ENCODE assay signal across 11 cellular contexts in genomic region chr2:236875906-236876505, GRCh38.
A peak's percentile ranks its signal among the peaks of the same experiment; 100 is the strongest.
DNase-seq lines count a peak whose midpoint lies in the region; ATAC-seq, FAIRE-seq and TF ChIP-seq lines count a peak whose summit lies in the region.
"Had no signal": no experiment of that assay in that cellular context is flagged by ENCODE, and none has a peak within 500 bp of the region (broad histone marks: within the 10 kb centered on the region; RNA-seq: fewer than 3 reads in every experiment).

No MANE protein-coding gene starts in this region.

- H3K4me3 Mint-ChIP-seq in WTC11 (no peak overlapping the region), chondrocyte (ENCODE audit: unreplicated experiment) (no peak overlapping the region)
- no peak overlapping the region for H3K4me3 Mint-ChIP-seq in stimulated activated effector memory CD8-positive, alpha-beta T cell treated with anti-CD3 and anti-CD28 coated beads, Interleukin-12 subunit alpha, Interleukin-12 subunit beta, amount 100 ng/mL, for 72 hours
- H3K4me3 Mint-ChIP-seq: memory B cell had no signal

- TF ChIP-seq CTCF in WTC11 (IDR thresholded peaks at IDR 0.05) (no peak), kidney (IDR thresholded peaks at IDR 0.05; ENCODE audit: borderline replicate concordance, extremely low read depth, insufficient read depth) (no peak), chondrocyte (IDR thresholded peaks at IDR 0.05) (no peak)

- no peak overlapping the region for H3K9ac ChIP-seq in kidney (ENCODE audit: low read length in 2 of 2)

- peak; percentile 5 for DNase-seq in NCI-H460 (ENCODE audit: extremely low read depth, low read depth)
- DNase-seq in WTC11 (ENCODE audit: low spot score): no peak
- DNase-seq in kidney: peak; percentile 79
- DNase-seq in stimulated activated effector memory CD8-positive, alpha-beta T cell treated with anti-CD3 and anti-CD28 coated beads, Interleukin-12 subunit alpha, Interleukin-12 subunit beta, amount 100 ng/mL, for 72 hours (ENCODE audit: low spot score in 2 of 2): peak in 1 of 2 donors; percentile 29
- no peak for DNase-seq in chondrocyte (ENCODE audit: low spot score)
- DNase-seq in activated CD8-positive, alpha-beta memory T cell treated with anti-CD3 and anti-CD28 coated beads, Interleukin-2, amount 50 U/mL, for 48 hours: no peak
- DNase-seq: brain microvascular endothelial cell had no signal

- ATAC-seq in WTC11: peak; percentile 18; the same call in 1 of the 2 replicates
- ATAC-seq in stimulated activated effector memory CD8-positive, alpha-beta T cell treated with anti-CD3 and anti-CD28 coated beads, Interleukin-12 subunit alpha, Interleukin-12 subunit beta, amount 100 ng/mL, for 72 hours: peak; percentile 40
- no peak for ATAC-seq in GM18505 (IDR thresholded peaks at IDR 0.05; ENCODE audit: unreplicated experiment)

- no peaks in the 10 kb centered on the region for H3K36me3 ChIP-seq in kidney (ENCODE audit: control insufficient read depth in 1 of 2, insufficient read depth in 2 of 2, low read length in 2 of 2)
- H3K36me3 ChIP-seq: brain microvascular endothelial cell had no signal

- no peak overlapping the region for H3K4me3 ChIP-seq in kidney (ENCODE audit: low read length in 2 of 2)

- CTCF ChIA-PET in WTC11 (lab: Charles Lee): interaction anchor here (0.5 kb wide), 1 partner anchor 225 kb away, joined by 3 read pairs; no protein-coding TSS in a partner anchor

- H3K36me3 Mint-ChIP-seq in WTC11 (no peaks in the 10 kb centered on the region), chondrocyte (ENCODE audit: low read depth) (no peaks in the 10 kb centered on the region)
- no peaks in the 10 kb centered on the region for H3K36me3 Mint-ChIP-seq in stimulated activated effector memory CD8-positive, alpha-beta T cell treated with anti-CD3 and anti-CD28 coated beads, Interleukin-12 subunit alpha, Interleukin-12 subunit beta, amount 100 ng/mL, for 72 hours
- H3K36me3 Mint-ChIP-seq: memory B cell had no signal

- H3K27me3 Mint-ChIP-seq in WTC11 (ENCODE audit: low read depth) (peaks cover 8% of the 10 kb centered on the region), chondrocyte (ENCODE audit: low read depth) (no peaks in the 10 kb centered on the region)

- H3K27ac Mint-ChIP-seq in WTC11 (no peak overlapping the region), chondrocyte (ENCODE audit: unreplicated experiment) (no peak overlapping the region)
- no peak overlapping the region for H3K27ac Mint-ChIP-seq in stimulated activated effector memory CD8-positive, alpha-beta T cell treated with anti-CD3 and anti-CD28 coated beads, Interleukin-12 subunit alpha, Interleukin-12 subunit beta, amount 100 ng/mL, for 72 hours
- H3K27ac Mint-ChIP-seq: memory B cell had no signal

- intact Hi-C loops in kidney (cut with DNase I): no loop called here

- H3K4me1 Mint-ChIP-seq in WTC11: peaks cover 12% of the 10 kb centered on the region
- peaks cover 11% of the 10 kb centered on the region for H3K4me1 Mint-ChIP-seq in stimulated activated effector memory CD8-positive, alpha-beta T cell treated with anti-CD3 and anti-CD28 coated beads, Interleukin-12 subunit alpha, Interleukin-12 subunit beta, amount 100 ng/mL, for 72 hours
- H3K4me1 Mint-ChIP-seq in chondrocyte (ENCODE audit: low read depth): peaks cover 35% of the 10 kb centered on the region

- POLR2A ChIA-PET in WTC11 (lab: Charles Lee): no interaction called here

- no peak for TF ChIP-seq POLR2A in GM18505 (IDR thresholded peaks at IDR 0.05; ENCODE audit: borderline replicate concordance, extremely low read depth, insufficient read depth, insufficient read length)

- peaks cover 2% of the 10 kb centered on the region for H3K9me3 Mint-ChIP-seq in WTC11
- H3K9me3 Mint-ChIP-seq in stimulated activated effector memory CD8-positive, alpha-beta T cell treated with anti-CD3 and anti-CD28 coated beads, Interleukin-12 subunit alpha, Interleukin-12 subunit beta, amount 100 ng/mL, for 72 hours: no peaks in the 10 kb centered on the region
- H3K9me3 Mint-ChIP-seq in chondrocyte (ENCODE audit: low read depth): no peaks in the 10 kb centered on the region
- H3K9me3 Mint-ChIP-seq: memory B cell had no signal

- no peaks in the 10 kb centered on the region for H3K9me3 ChIP-seq in kidney (ENCODE audit: control insufficient read depth in 1 of 2, low read length in 2 of 2)

- H3K4me1 ChIP-seq in kidney (ENCODE audit: control insufficient read depth in 1 of 2, insufficient read depth in 1 of 2, low read depth in 1 of 2, low read length in 2 of 2): no peaks in the 10 kb centered on the region

- no peak overlapping the region for H3K27ac ChIP-seq in kidney (ENCODE audit: low read depth in 2 of 2, low read length in 2 of 2)
- H3K27ac ChIP-seq: brain microvascular endothelial cell had no signal

- FAIRE-seq in kidney (lab: Jason Lieb, UNC): no peak
- FAIRE-seq: GM12892, TTC549 had no signal

TF ChIP-seq in WTC11, 78 proteins besides CTCF, POLR2A, EP300 and RAD21 (continues in another document):
- no peak for TF ChIP-seq E2F5 (CRISPR knock-in tag; IDR thresholded peaks at IDR 0.05)
- no peak for TF ChIP-seq PRDM15 (CRISPR knock-in tag; IDR thresholded peaks at IDR 0.05)
- TF ChIP-seq HMGA2 (CRISPR knock-in tag; IDR thresholded peaks at IDR 0.05): no peak
- TF ChIP-seq MYBL2 (CRISPR knock-in tag; IDR thresholded peaks at IDR 0.05): no peak
- TF ChIP-seq FOXK1 (CRISPR knock-in tag; IDR thresholded peaks at IDR 0.05): no peak
- no peak for TF ChIP-seq EMX1 (CRISPR knock-in tag; IDR thresholded peaks at IDR 0.05)
- TF ChIP-seq ELF4 (CRISPR knock-in tag; IDR thresholded peaks at IDR 0.05; ENCODE audit: low read depth): no peak
- no peak for TF ChIP-seq ZNF423 (CRISPR knock-in tag; IDR thresholded peaks at IDR 0.05)
- no peak for TF ChIP-seq MLX (CRISPR knock-in tag; IDR thresholded peaks at IDR 0.05)
- no peak for TF ChIP-seq TEAD4 (CRISPR knock-in tag; IDR thresholded peaks at IDR 0.05)
- no peak for TF ChIP-seq ZNF416 (CRISPR knock-in tag; IDR thresholded peaks at IDR 0.05)
- TF ChIP-seq GRHL2 (CRISPR knock-in tag; IDR thresholded peaks at IDR 0.05; ENCODE audit: insufficient replicate concordance, severe bottlenecking): no peak
- TF ChIP-seq STAT6 (CRISPR knock-in tag; conservative IDR thresholded peaks at IDR 0.05; ENCODE audit: low read depth): no peak
- TF ChIP-seq ESRRA (CRISPR knock-in tag; IDR thresholded peaks at IDR 0.05; ENCODE audit: borderline replicate concordance): no peak

Comparison
In these comparisons a context has a peak if more than half of its experiments do, and no peak if none do; other contexts are left out.
1. DNase-seq: peak in NCI-H460 (single experiment) and kidney (single experiment); none in WTC11 (single experiment), chondrocyte (single experiment) and activated CD8-positive, alpha-beta memory T cell treated with anti-CD3 and anti-CD28 coated beads, Interleukin-2, amount 50 U/mL, for 48 hours (single experiment).